Comparison of ENCODE assay signal across 40 cellular contexts in genomic region chr4:17475481-17475880, GRCh38. TPM values are rescaled to one million over a fixed set of nuclear protein-coding genes. Genes with fewer than 3 reads are reported as not detected.
DNase-seq lines count a peak whose midpoint lies in the region; ATAC-seq, FAIRE-seq and TF ChIP-seq lines count a peak whose summit lies in the region.
"Had no signal": no experiment of that assay in that cellular context is flagged by ENCODE, and none has a peak within 500 bp of the region (broad histone marks: within the 10 kb centered on the region; RNA-seq: fewer than 3 reads in every experiment).

No MANE protein-coding gene starts in this region.

- H3K79me2 ChIP-seq in HepG2 (ENCODE audit: insufficient read depth, low read length) (no peaks in the 10 kb centered on the region), mammary epithelial cell (ENCODE audit: insufficient read depth, low read length) (no peaks in the 10 kb centered on the region)

- CTCF ChIA-PET in HepG2 (lab: Yijun Ruan, JAX; ENCODE audit: low intra/inter-chr PET ratio, low total read pairs) = no interaction called here
- CTCF ChIA-PET in mammary epithelial cell (lab: Charles Lee; ENCODE audit: low non-redundant PET) = no interaction called here

- no peaks in the 10 kb centered on the region for H3K9me3 ChIP-seq in HepG2 (ENCODE audit: low read length)
- H3K9me3 ChIP-seq in right lobe of liver = no peaks in the 10 kb centered on the region
- no peaks in the 10 kb centered on the region for H3K9me3 ChIP-seq in mammary epithelial cell (replicated peaks; ENCODE audit: insufficient read depth, low read length)
- H3K9me3 ChIP-seq in MG63 = no peaks in the 10 kb centered on the region
- H3K9me3 ChIP-seq: Caco-2, esophagus squamous epithelium, left lung had no signal

- H2AFZ ChIP-seq in HepG2 (ENCODE audit: low read length) (no peak overlapping the region), mammary epithelial cell (ENCODE audit: low read depth, low read length) (no peak overlapping the region)
- H2AFZ ChIP-seq: PC-9 had no signal

- TF ChIP-seq CTCF in HepG2 (CRISPR knock-in tag; IDR thresholded peaks at IDR 0.05) (no peak), right lobe of liver (IDR thresholded peaks at IDR 0.05) (no peak), mammary epithelial cell (conservative IDR thresholded peaks at IDR 0.05 in 1 of 2, IDR thresholded peaks at IDR 0.05 in 1 of 2; ENCODE audit: extremely low read depth in 1 of 2, insufficient read depth in 1 of 2, low read depth in 1 of 2, low read length in 2 of 2) (no peak)

- FAIRE-seq in HepG2 (lab: Jason Lieb, UNC) = no peak

- TF ChIP-seq EP300 in HepG2 (IDR thresholded peaks at IDR 0.05; ENCODE audit: low read depth in 2 of 2, low read length in 2 of 2) = no peak
- no peak for TF ChIP-seq EP300 in HepG2 (CRISPR knock-in tag; IDR thresholded peaks at IDR 0.05; ENCODE audit: borderline replicate concordance)

- H3K4me1 ChIP-seq in HepG2 (ENCODE audit: insufficient read depth, low read length) (peaks cover 15% of the 10 kb centered on the region), right lobe of liver (no peaks in the 10 kb centered on the region), mammary epithelial cell (ENCODE audit: insufficient read depth, low read length) (no peaks in the 10 kb centered on the region)
- H3K4me1 ChIP-seq: Caco-2, esophagus squamous epithelium, left lung had no signal

- ATAC-seq in HepG2 (no peak), right lobe of liver (no peak), GM18861 (IDR thresholded peaks at IDR 0.05; ENCODE audit: unreplicated experiment) (no peak)
- ATAC-seq: activated CD4-positive, alpha-beta T cell treated with anti-CD3 and anti-CD28 coated beads for 36 hours; activated CD8-positive, alpha-beta T cell treated with anti-CD3 and anti-CD28 coated beads, Interleukin-2, amount 10 ng/mL, durations not matched to agents 7 days and 5 days; left lung; Right ventricle myocardium inferior; stimulated activated naive CD8-positive, alpha-beta T cell treated with anti-CD3 and anti-CD28 coated beads, Interleukin-15, amount 100 ng/mL, for 72 hours had no signal

- intact Hi-C loops in HepG2 (cut with micrococcal nuclease; ENCODE audit: unreplicated experiment) (no loop called here), right lobe of liver (cut with DNase I) (no loop called here), mammary epithelial cell (cut with micrococcal nuclease) (no loop called here)

- POLR2A ChIA-PET in HepG2 (lab: Yijun Ruan, JAX) = no interaction called here

- no peak for TF ChIP-seq POLR2A in HepG2 (IDR thresholded peaks at IDR 0.05; ENCODE audit: insufficient read depth in 1 of 2, low read depth in 2 of 2, low read length in 2 of 2)
- TF ChIP-seq POLR2A in right lobe of liver (IDR thresholded peaks at IDR 0.05) = no peak

- H3K4me2 ChIP-seq in HepG2 (ENCODE audit: low read depth, low read length) = no peak overlapping the region
- no peak overlapping the region for H3K4me2 ChIP-seq in mammary epithelial cell (ENCODE audit: insufficient read depth, low read depth, low read length)
- H3K4me2 ChIP-seq: PC-9 had no signal

- H3K27me3 ChIP-seq in HepG2 (ENCODE audit: control insufficient read depth in 1 of 2, insufficient read depth in 2 of 2, low read length in 2 of 2) (no peaks in the 10 kb centered on the region), right lobe of liver (no peaks in the 10 kb centered on the region), mammary epithelial cell (ENCODE audit: insufficient read depth, low read length) (no peaks in the 10 kb centered on the region), MG63 (no peaks in the 10 kb centered on the region)
- H3K27me3 ChIP-seq: cardiac muscle cell, esophagus squamous epithelium, left lung, right atrium auricular region, spleen had no signal

- H3K4me3 ChIP-seq in HepG2 (replicated peaks in 1 of 3; ENCODE audit: insufficient read depth in 1 of 3, low read depth in 2 of 3, low read length in 3 of 3) = no peak overlapping the region
- no peak overlapping the region for H3K4me3 ChIP-seq in right lobe of liver
- H3K4me3 ChIP-seq in mammary epithelial cell (replicated peaks in 1 of 3; ENCODE audit: insufficient read depth in 1 of 3, low read depth in 2 of 3, low read length in 3 of 3) = no peak overlapping the region
- no peak overlapping the region for H3K4me3 ChIP-seq in MG63
- H3K4me3 ChIP-seq: cardiac muscle cell, esophagus squamous epithelium, left lung, PC-9, right atrium auricular region, spleen, thoracic aorta had no signal

- BruUV-seq in HepG2 (replicated peaks; lab: Mats Ljungman, UMichigan) (no TSS peak), mammary epithelial cell (replicated peaks; lab: Mats Ljungman, UMichigan) (no TSS peak)

- DNase-seq in HepG2 (ENCODE audit: low spot score) (no peak), right lobe of liver (no peak), mammary epithelial cell (peak; percentile 9), fibroblast of peridontal ligament (ENCODE audit: extremely low read depth) (peak; percentile 51), NCI-H2081 (lab: John Stamatoyannopoulos, UW) (no peak), MG63 (no peak), T1000 (lab: John Stamatoyannopoulos, UW) (no peak)
- DNase-seq: 8988T; activated CD4-positive, alpha-beta T cell treated with anti-CD3 and anti-CD28 coated beads for 36 hours; activated CD8-positive, alpha-beta T cell treated with anti-CD3 and anti-CD28 coated beads, Interleukin-2, amount 10 ng/mL, durations not matched to agents 7 days and 5 days; activated naive CD4-positive, alpha-beta T cell treated with anti-CD3 and anti-CD28 coated beads, Interleukin-2, amount 50 U/mL, for 16 hours; activated T-cell treated with anti-CD3 and anti-CD28 coated beads for 4 hours; amygdala; Caco-2; DMS53; esophagus squamous epithelium; GF-D8; glutamatergic neuron; HFFc6; islet precursor cell; KBM-7; left lung; mesendoderm; NCI-H1105 treated with DMSO at 0.1 percent for 48 hours; NCI-H1930; NCI-H524 treated with DMSO at 0.1 percent for 48 hours; PC-9; spleen; stimulated activated naive CD8-positive, alpha-beta T cell treated with anti-CD3 and anti-CD28 coated beads, Interleukin-15, amount 100 ng/mL, for 72 hours had no signal

- H3K36me3 ChIP-seq in HepG2 (replicated peaks in 1 of 2; ENCODE audit: control insufficient read depth in 1 of 2, insufficient read depth in 2 of 2, low read length in 2 of 2) = no peaks in the 10 kb centered on the region; a peak in 1 of 5 replicates
- H3K36me3 ChIP-seq in right lobe of liver = no peaks in the 10 kb centered on the region
- H3K36me3 ChIP-seq in mammary epithelial cell (ENCODE audit: insufficient read depth, low read length) = no peaks in the 10 kb centered on the region
- no peaks in the 10 kb centered on the region for H3K36me3 ChIP-seq in MG63
- H3K36me3 ChIP-seq: cardiac muscle cell, left lung, right atrium auricular region had no signal

- H4K20me1 ChIP-seq in HepG2 (ENCODE audit: insufficient read depth, low read length) = no peaks in the 10 kb centered on the region
- no peaks in the 10 kb centered on the region for H4K20me1 ChIP-seq in mammary epithelial cell (ENCODE audit: insufficient read depth, low read length)

- dilution Hi-C loops in mammary epithelial cell (cut with HindIII; ENCODE audit: low sequenced_read_pairs) = no loop called here

- TF ChIP-seq RAD21 in HepG2 (CRISPR knock-in tag; IDR thresholded peaks at IDR 0.05) = no peak

- in situ Hi-C loops in HepG2 (cut with HindIII; ENCODE audit: extremely low pct_ligation_motif_present, low pct_unique_long_range_greater_than_20kb) (no loop called here), mammary epithelial cell (cut with MboI; ENCODE audit: low sequenced_read_pairs in 2 of 2) (no loop called here)

- no peak overlapping the region for H3K9ac ChIP-seq in HepG2 (ENCODE audit: insufficient read depth, low read depth, low read length)
- H3K9ac ChIP-seq in mammary epithelial cell (ENCODE audit: insufficient read depth, low read length) = no peak overlapping the region

- no peak overlapping the region for H3K27ac ChIP-seq in HepG2 (ENCODE audit: extremely low read length, insufficient read depth, low read length)
- H3K27ac ChIP-seq in right lobe of liver = no peak overlapping the region
- H3K27ac ChIP-seq in mammary epithelial cell (ENCODE audit: insufficient read depth, low read depth, low read length) = no peak overlapping the region
- H3K27ac ChIP-seq: cardiac muscle cell, esophagus squamous epithelium, left lung, PC-9, right atrium auricular region, spleen, thoracic aorta had no signal

RNA-seq across cellular contexts. Expression of gene QDPR, which starts 36.4 kb away (rescaled TPM):
- total RNA-seq in HepG2 (2016; rRNA removed; fragmentation: Illumina TruSeq; extraction: Trizol) (9.9 and 32.4 TPM in 2 replicates), right lobe of liver (100 to 1,000 TPM in 2 of 6 experiments, 10 to 100 TPM in 4; 43.4 to 154 (median 81.5) TPM), mammary epithelial cell (10 to 100 TPM in 1 of 2 donors, 1 to 10 TPM in 1; 8.2 to 39.1 TPM)
- total RNA-seq in HepG2 (2016; cell fraction: cytosol; rRNA removed; fragmentation: Illumina TruSeq; extraction: Trizol; ENCODE audit: low read depth) = 5.2 and 5.9 TPM in 2 replicates
- total RNA-seq in HepG2 (2016; cell fraction: insoluble cytoplasmic fraction; rRNA removed; fragmentation: Illumina TruSeq; extraction: Trizol) = 10.8 and 29.3 TPM in 2 replicates
- 21.9 and 22.0 TPM in 2 replicates for total RNA-seq in HepG2 (2016; cell fraction: membrane; rRNA removed; fragmentation: Illumina TruSeq; extraction: Trizol)
- 16.5 and 17.7 TPM in 2 replicates for total RNA-seq in HepG2 (2016; cell fraction: nucleus; rRNA removed; fragmentation: Illumina TruSeq; extraction: Trizol)
- polyA plus RNA-seq in HepG2 (2011; rRNA removed) (84.0 and 95.5 TPM in 2 replicates), mammary epithelial cell (42.2 TPM)
- 88.8 and 113 TPM in 2 replicates for polyA plus RNA-seq in HepG2 (2011; cell fraction: cytosol; rRNA removed)
- polyA plus RNA-seq in HepG2 (2011; cell fraction: nucleus; rRNA removed) = 38.4 and 46.2 TPM in 2 replicates
- polyA plus RNA-seq in HepG2 (2012) = 78.4 and 108 TPM in 2 replicates
- polyA plus RNA-seq in HepG2 (2016; cell fraction: cytosol; fragmentation: Illumina TruSeq; extraction: Trizol; ENCODE audit: low read depth) = 28.6 and 35.0 TPM in 2 replicates
- polyA plus RNA-seq in HepG2 (2016; cell fraction: insoluble cytoplasmic fraction; fragmentation: Illumina TruSeq; extraction: Trizol; ENCODE audit: low read depth) = 102 and 112 TPM in 2 replicates
- 43.5 and 45.2 TPM in 2 replicates for polyA plus RNA-seq in HepG2 (2016; cell fraction: membrane; fragmentation: Illumina TruSeq; extraction: Trizol; ENCODE audit: low read depth)
- polyA plus RNA-seq in HepG2 (2016; cell fraction: nucleus; fragmentation: Illumina TruSeq; extraction: Trizol; ENCODE audit: insufficient read depth, low read depth) = 50.5 and 56.3 TPM in 2 replicates
- 32.0 and 89.7 TPM in 2 replicates for polyA minus RNA-seq in HepG2 (2011; rRNA and poly(A)+ RNA removed; ENCODE audit: low replicate concordance)
- 39.3 and 42.6 TPM in 2 replicates for polyA minus RNA-seq in HepG2 (2011; cell fraction: cytosol; rRNA and poly(A)+ RNA removed)
- 66.9 and 70.4 TPM in 2 replicates for polyA minus RNA-seq in HepG2 (2011; cell fraction: nucleus; rRNA and poly(A)+ RNA removed)
- polyA minus RNA-seq in mammary epithelial cell = 55.1 TPM
- 14.9 and 23.1 TPM in 2 replicates for total RNA-seq in MG63 (2014; rRNA removed; shearing (Covaris generic); ENCODE audit: low replicate concordance)

RNA-seq across cellular contexts. Expression of gene CLRN2, which starts 39.5 kb away (rescaled TPM):
- total RNA-seq in HepG2 (2016; rRNA removed; fragmentation: Illumina TruSeq; extraction: Trizol) (not detected in 2 replicates), right lobe of liver (not detected), mammary epithelial cell (not detected)
- total RNA-seq in HepG2 (2016; cell fraction: cytosol; rRNA removed; fragmentation: Illumina TruSeq; extraction: Trizol; ENCODE audit: low read depth) = not detected in 2 replicates
- not detected in 2 replicates for total RNA-seq in HepG2 (2016; cell fraction: insoluble cytoplasmic fraction; rRNA removed; fragmentation: Illumina TruSeq; extraction: Trizol)
- total RNA-seq in HepG2 (2016; cell fraction: membrane; rRNA removed; fragmentation: Illumina TruSeq; extraction: Trizol) = not detected in 2 replicates
- not detected in 2 replicates for total RNA-seq in HepG2 (2016; cell fraction: nucleus; rRNA removed; fragmentation: Illumina TruSeq; extraction: Trizol)
- polyA plus RNA-seq in HepG2 (2011; rRNA removed) (not detected in 2 replicates), mammary epithelial cell (not detected)
- not detected in 2 replicates for polyA plus RNA-seq in HepG2 (2011; cell fraction: cytosol; rRNA removed)
- polyA plus RNA-seq in HepG2 (2011; cell fraction: nucleus; rRNA removed) = 0.31 TPM in 1 of 2 replicates, not detected in the other
- polyA plus RNA-seq in HepG2 (2012) = 0.27 TPM in 1 of 2 replicates, not detected in the other
- polyA plus RNA-seq in HepG2 (2016; cell fraction: cytosol; fragmentation: Illumina TruSeq; extraction: Trizol; ENCODE audit: low read depth) = not detected in 2 replicates
- polyA plus RNA-seq in HepG2 (2016; cell fraction: insoluble cytoplasmic fraction; fragmentation: Illumina TruSeq; extraction: Trizol; ENCODE audit: low read depth) = not detected in 2 replicates
- polyA plus RNA-seq in HepG2 (2016; cell fraction: membrane; fragmentation: Illumina TruSeq; extraction: Trizol; ENCODE audit: low read depth) = not detected in 2 replicates
- polyA plus RNA-seq in HepG2 (2016; cell fraction: nucleus; fragmentation: Illumina TruSeq; extraction: Trizol; ENCODE audit: insufficient read depth, low read depth) = not detected in 2 replicates
- polyA minus RNA-seq in HepG2 (2011; rRNA and poly(A)+ RNA removed; ENCODE audit: low replicate concordance) = not detected in 2 replicates
- not detected in 2 replicates for polyA minus RNA-seq in HepG2 (2011; cell fraction: cytosol; rRNA and poly(A)+ RNA removed)
- not detected in 2 replicates for polyA minus RNA-seq in HepG2 (2011; cell fraction: nucleus; rRNA and poly(A)+ RNA removed)
- not detected for polyA minus RNA-seq in mammary epithelial cell
- not detected in 2 replicates for total RNA-seq in MG63 (2014; rRNA removed; shearing (Covaris generic); ENCODE audit: low replicate concordance)
- total RNA-seq: activated CD4-positive, alpha-beta T cell treated with anti-CD3 and anti-CD28 coated beads for 36 hours; activated CD8-positive, alpha-beta T cell treated with anti-CD3 and anti-CD28 coated beads, Interleukin-2, amount 10 ng/mL, durations not matched to agents 7 days and 5 days; activated T-helper 2 cell treated with anti-CD3 and anti-CD28 coated beads, Interferon-gamma antibody, Interleukin-2, Interleukin-4, amounts not matched to agents 10 μg/mL and 5 μg/mL and 100 μg/mL, durations not matched to agents 14 hours and 24 hours and 36 hours; Caco-2; cardiac muscle cell; esophagus squamous epithelium; HFFc6; HT-29; left lung; M059J; neural crest cell; PC-9; right atrium auricular region; Right ventricle myocardium inferior; spleen; thoracic aorta; urinary bladder had no signal
- polyA plus RNA-seq: cardiac muscle cell, CD14-positive monocyte, spleen, urinary bladder had no signal

Comparison
In these comparisons a context has a peak if more than half of its experiments do, and no peak if none do; other contexts are left out.
1. DNase-seq: peak in mammary epithelial cell (single experiment) and fibroblast of peridontal ligament (single experiment); none in HepG2 (single experiment), right lobe of liver (0 of 3), NCI-H2081 (0 of 2), MG63 (single experiment) and T1000 (single experiment).